ENCODE assay signal across 15 cellular contexts in the genomic region with DNA sequence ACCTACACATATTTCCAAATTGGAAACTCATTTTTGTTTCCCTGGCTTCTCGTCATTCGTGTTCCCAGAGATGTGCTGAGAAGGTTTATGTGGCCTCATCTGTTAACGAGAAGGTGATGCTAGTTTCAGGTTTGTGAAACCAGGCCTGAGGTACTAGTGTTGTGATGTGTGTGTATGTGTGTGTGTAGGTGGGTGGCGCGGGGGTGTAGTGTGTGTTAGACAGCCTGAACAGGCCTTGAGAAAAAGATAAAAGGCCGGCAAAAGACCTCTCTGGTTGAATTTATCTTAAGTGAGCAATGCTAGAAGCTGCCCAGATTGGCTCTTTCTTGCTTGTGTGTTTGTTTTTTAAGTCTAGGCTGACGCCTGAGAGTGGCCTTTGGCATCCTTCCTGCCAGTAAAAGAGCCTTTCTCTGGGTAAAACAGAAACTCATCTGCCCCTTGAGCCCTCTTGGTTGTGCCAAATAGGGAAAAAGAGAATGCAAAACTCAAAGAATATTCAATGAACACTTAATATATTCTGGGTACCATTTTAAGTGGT.
"Had no signal": no experiment of that assay in that cellular context is flagged by ENCODE, and none has a peak within 500 bp of the region (broad histone marks: within the 10 kb centered on the region; RNA-seq: fewer than 3 reads in every experiment).

No MANE protein-coding gene starts in this region.

- ATAC-seq: esophagus mucosa, foreskin keratinocyte, psoas muscle, right lobe of liver had no signal

- DNase-seq: activated CD4-positive, alpha-beta T cell treated with anti-CD3 and anti-CD28 coated beads, Interleukin-2, amount 50 U/mL, for 4 hours; activated CD4-positive, CD25-positive, alpha-beta regulatory T cell treated with anti-CD3 and anti-CD28 coated beads, Interleukin-2, amount 50 U/mL, for 72 hours; activated effector memory CD4-positive, alpha-beta T cell treated with Interleukin-2 at 50 U/mL for 16 hours; activated T-cell treated with anti-CD3 and anti-CD28 coated beads, Interleukin-2, amount 50 U/mL, for 24 hours; brain microvascular endothelial cell; foreskin keratinocyte; head of caudate nucleus; kidney glomerular epithelial cell; occipital lobe; psoas muscle; right lobe of liver; testis; upper lobe of right lung had no signal

- H3K4me3 ChIP-seq: coronary artery, psoas muscle, right lobe of liver, testis, upper lobe of right lung had no signal
